In genomic region chr6:105601541-105602174, GRCh38 we compare ENCODE assay signal across 8 cellular contexts.
DNase-seq lines count a peak whose midpoint lies in the region; ATAC-seq and TF ChIP-seq lines count a peak whose summit lies in the region.

No MANE protein-coding gene starts in this region.

- 27% methylated on average over 6 of the region's 6 CpGs for WGBS in right cardiac atrium

- H3K9ac ChIP-seq in KMS-11: peak overlapping the region; percentile 66

- H3K27me3 ChIP-seq in KMS-11 (ENCODE audit: insufficient read depth, low read depth): no peaks in the 10 kb centered on the region
- H3K27me3 ChIP-seq in right cardiac atrium (ENCODE audit: control insufficient read depth, insufficient read depth): no peaks in the 10 kb centered on the region

- H3K36me3 ChIP-seq in KMS-11 (ENCODE audit: insufficient read depth): no peaks in the 10 kb centered on the region

- intact Hi-C loops in right cardiac atrium (cut with DNase I): no loop called here

- H3K79me2 ChIP-seq in KMS-11 (ENCODE audit: insufficient read depth, low read depth): no peaks in the 10 kb centered on the region

- H3K9me3 ChIP-seq in right cardiac atrium (ENCODE audit: control insufficient read depth, low read length): no peaks in the 10 kb centered on the region

- TF ChIP-seq CTCF in KMS-11 (conservative IDR thresholded peaks at IDR 0.05; ENCODE audit: low read depth, low read length): no peak

- H3K27ac ChIP-seq in KMS-11: peak overlapping the region; percentile 91
- peak overlapping the region; percentile 89 for H3K27ac ChIP-seq in right cardiac atrium (ENCODE audit: low read length)

- peak; percentile 92 for ATAC-seq in GM21529 (IDR thresholded peaks at IDR 0.05; ENCODE audit: unreplicated experiment)
- ATAC-seq in right cardiac atrium: peak; percentile 97 to 98

- H3K4me1 ChIP-seq in KMS-11 (ENCODE audit: low read depth, poor library complexity, severe bottlenecking) (peaks cover 59% of the 10 kb centered on the region), right cardiac atrium (ENCODE audit: control insufficient read depth, insufficient read depth, low read length) (peaks cover 3% of the 10 kb centered on the region)

- H3K4me3 ChIP-seq in KMS-11 (IDR thresholded peaks at IDR 0.05; ENCODE audit: insufficient read depth, low read depth, low read length) (no peak overlapping the region), right cardiac atrium (ENCODE audit: low read length) (no peak overlapping the region)

- H4K20me1 ChIP-seq in KMS-11 (ENCODE audit: insufficient read depth): no peaks in the 10 kb centered on the region

- peak overlapping the region; percentile 66 for H2AFZ ChIP-seq in KMS-11 (ENCODE audit: low read depth)

- peak overlapping the region; percentile 92 for H3K4me2 ChIP-seq in KMS-11

- DNase-seq in GM04504 (ENCODE audit: low read depth): peak; percentile 97
- DNase-seq in activated naive CD4-positive, alpha-beta T cell treated with anti-CD3 and anti-CD28 coated beads, Interleukin-2, amount 50 U/mL, for 16 hours: peak; percentile 15
- DNase-seq in right cardiac atrium: peak; percentile 83 to 90 (median 87)
- peak in 3 of 4 experiments; percentile 3 to 7 (median 3) for DNase-seq in stimulated activated CD4-positive, alpha-beta T cell treated with anti-CD3 and anti-CD28 coated beads, Interleukin-1b, Interleukin-23, amount 100 ng/mL, for 24 hours (ENCODE audit: low read depth in 4 of 4, low spot score in 1 of 4)
- no peak for DNase-seq in NCI-H774 (lab: John Stamatoyannopoulos, UW)
- no peak for DNase-seq in NCI-H2029 treated with DMSO at 0.1 percent for 48 hours (lab: John Stamatoyannopoulos, UW)

Comparison
In these comparisons a context has a peak if more than half of its experiments do, and no peak if none do; other contexts are left out.
1. DNase-seq: peak in GM04504 (single experiment), activated naive CD4-positive, alpha-beta T cell treated with anti-CD3 and anti-CD28 coated beads, Interleukin-2, amount 50 U/mL, for 16 hours (single experiment), right cardiac atrium (3 of 3) and stimulated activated CD4-positive, alpha-beta T cell treated with anti-CD3 and anti-CD28 coated beads, Interleukin-1b, Interleukin-23, amount 100 ng/mL, for 24 hours (3 of 4); none in NCI-H774 (single experiment) and NCI-H2029 treated with DMSO at 0.1 percent for 48 hours (single experiment).